ENCODE assay signal across 8 cellular contexts in genomic region chr2:9800975-9801723, GRCh38. TPM values are rescaled to one million over a fixed set of nuclear protein-coding genes. Genes with fewer than 3 reads are reported as not detected.
DNase-seq lines count a peak whose midpoint lies in the region; ATAC-seq and TF ChIP-seq lines count a peak whose summit lies in the region.

No MANE protein-coding gene starts in this region.

- DNase-seq in H4 (ENCODE audit: low spot score) = peak; percentile 24
- DNase-seq in T-helper 22 cell (ENCODE audit: low read depth) = peak; percentile 72
- peak; percentile 100 for DNase-seq in epithelial cell of esophagus (ENCODE audit: low read depth)
- DNase-seq in stimulated activated CD4-positive, alpha-beta T cell treated with anti-CD3 and anti-CD28 coated beads, Interleukin-15, amount 100 ng/mL, for 24 hours = peak; percentile 67
- no peak for DNase-seq in NCI-H2171 (lab: John Stamatoyannopoulos, UW)

- ATAC-seq in GM21367 (IDR thresholded peaks at IDR 0.05; ENCODE audit: unreplicated experiment) = no peak
- ATAC-seq in HG02798 (IDR thresholded peaks at IDR 0.05; ENCODE audit: poor library complexity, unreplicated experiment) = no peak
- ATAC-seq in HG02840 (IDR thresholded peaks at IDR 0.05; ENCODE audit: low FRiP score, unreplicated experiment) = no peak

- no peak for TF ChIP-seq CTCF in epithelial cell of esophagus (IDR thresholded peaks at IDR 0.05; ENCODE audit: insufficient read depth, low read depth, low read length, missing control alignments)

- H3K4me3 ChIP-seq in epithelial cell of esophagus (ENCODE audit: low read length) = peak overlapping the region; percentile 16

RNA-seq across cellular contexts. Expression of gene TAF1B, which starts 42.1 kb away (rescaled TPM):
- total RNA-seq in H4 (2014; rRNA removed; shearing (Covaris generic)) = 14.8 and 28.4 TPM in 2 replicates
